Comparison of ENCODE assay signal across 20 cellular contexts in genomic region chrX:10729000-10729399, GRCh38.
"Had no signal": no experiment of that assay in that cellular context is flagged by ENCODE, and none has a peak within 500 bp of the region (broad histone marks: within the 10 kb centered on the region; RNA-seq: fewer than 3 reads in every experiment).

No MANE protein-coding gene starts in this region.

- H3K27ac ChIP-seq: hepatocyte, lower lobe of right lung, ovary, thoracic aorta, upper lobe of left lung had no signal

- H3K27me3 Mint-ChIP-seq: activated CD4-positive, alpha-beta T cell treated with anti-CD3 and anti-CD28 coated beads, Interleukin-2, amount 10 ng/mL, durations not matched to agents 24 days and 14 days; activated CD8-positive, alpha-beta T cell treated with anti-CD3 and anti-CD28 coated beads for 36 hours; activated naive CD8-positive, alpha-beta T cell treated with anti-CD3 and anti-CD28 coated beads for 36 hours; activated T-helper 17 cell treated with anti-CD3 and anti-CD28 coated beads, Interleukin-2, amount 50 U/mL, for 72 hours; effector memory CD8-positive, alpha-beta T cell; stimulated activated memory B cell treated with anti-CD40 and anti-IgM and Interleukin-4, amounts not matched to agents 10 μg/mL and 1 μg/mL and 100 μg/mL, for 72 hours had no signal

- H3K9me3 Mint-ChIP-seq: activated CD4-positive, alpha-beta T cell treated with anti-CD3 and anti-CD28 coated beads, Interleukin-2, amount 10 ng/mL, durations not matched to agents 24 days and 14 days; activated CD8-positive, alpha-beta T cell treated with anti-CD3 and anti-CD28 coated beads for 36 hours; activated naive CD8-positive, alpha-beta T cell treated with anti-CD3 and anti-CD28 coated beads for 36 hours; activated T-helper 17 cell treated with anti-CD3 and anti-CD28 coated beads, Interleukin-2, amount 50 U/mL, for 72 hours; effector memory CD8-positive, alpha-beta T cell; natural killer cell treated with Interleukin-12 subunit alpha and Interleukin-12 subunit beta and Interleukin-15 and Interleukin-18, amount 100 ng/mL, for 72 hours; stimulated activated memory B cell treated with anti-CD40 and anti-IgM and Interleukin-4, amounts not matched to agents 10 μg/mL and 1 μg/mL and 100 μg/mL, for 72 hours had no signal

- H3K36me3 ChIP-seq: lower lobe of right lung, ovary, thoracic aorta, upper lobe of left lung had no signal

- H3K27me3 ChIP-seq: hepatocyte, ovary, upper lobe of left lung had no signal

- H3K4me1 ChIP-seq: lower lobe of right lung, upper lobe of left lung had no signal

- DNase-seq: activated CD4-positive, alpha-beta T cell treated with anti-CD3 and anti-CD28 coated beads, Interleukin-2, amount 10 ng/mL, durations not matched to agents 24 days and 14 days; activated CD4-positive, CD25-positive, alpha-beta regulatory T cell; activated CD8-positive, alpha-beta T cell treated with anti-CD3 and anti-CD28 coated beads for 36 hours; activated naive CD4-positive, alpha-beta T cell; activated naive CD8-positive, alpha-beta T cell treated with anti-CD3 and anti-CD28 coated beads for 36 hours; activated T-cell treated with anti-CD3 and anti-CD28 coated beads, Interleukin-2, amount 50 U/mL, for 1 hour; amniotic stem cell; dermis blood vessel endothelial cell; effector memory CD8-positive, alpha-beta T cell; left colon; lower lobe of right lung; ovary; stimulated activated CD4-positive, alpha-beta T cell treated with anti-CD3 and anti-CD28 coated beads, Interleukin-4, amount 100 ng/mL, for 24 hours; upper lobe of left lung had no signal

- H3K4me1 Mint-ChIP-seq: activated CD4-positive, alpha-beta T cell treated with anti-CD3 and anti-CD28 coated beads, Interleukin-2, amount 10 ng/mL, durations not matched to agents 24 days and 14 days; activated naive CD8-positive, alpha-beta T cell treated with anti-CD3 and anti-CD28 coated beads for 36 hours; activated T-helper 17 cell treated with anti-CD3 and anti-CD28 coated beads, Interleukin-2, amount 50 U/mL, for 72 hours; stimulated activated memory B cell treated with anti-CD40 and anti-IgM and Interleukin-4, amounts not matched to agents 10 μg/mL and 1 μg/mL and 100 μg/mL, for 72 hours had no signal

- H3K36me3 Mint-ChIP-seq: activated naive CD8-positive, alpha-beta T cell treated with anti-CD3 and anti-CD28 coated beads for 36 hours; natural killer cell treated with Interleukin-12 subunit alpha and Interleukin-12 subunit beta and Interleukin-15 and Interleukin-18, amount 100 ng/mL, for 72 hours; stimulated activated memory B cell treated with anti-CD40 and anti-IgM and Interleukin-4, amounts not matched to agents 10 μg/mL and 1 μg/mL and 100 μg/mL, for 72 hours had no signal

- H3K9me3 ChIP-seq: lower lobe of right lung, ovary, thoracic aorta, upper lobe of left lung had no signal

- H3K27ac Mint-ChIP-seq: activated CD4-positive, alpha-beta T cell treated with anti-CD3 and anti-CD28 coated beads, Interleukin-2, amount 10 ng/mL, durations not matched to agents 24 days and 14 days; activated CD8-positive, alpha-beta T cell treated with anti-CD3 and anti-CD28 coated beads for 36 hours; activated naive CD8-positive, alpha-beta T cell treated with anti-CD3 and anti-CD28 coated beads for 36 hours; activated T-helper 17 cell treated with anti-CD3 and anti-CD28 coated beads, Interleukin-2, amount 50 U/mL, for 72 hours; effector memory CD8-positive, alpha-beta T cell; natural killer cell treated with Interleukin-12 subunit alpha and Interleukin-12 subunit beta and Interleukin-15 and Interleukin-18, amount 100 ng/mL, for 72 hours; stimulated activated memory B cell treated with anti-CD40 and anti-IgM and Interleukin-4, amounts not matched to agents 10 μg/mL and 1 μg/mL and 100 μg/mL, for 72 hours had no signal

- H3K4me3 ChIP-seq: hepatocyte, lower lobe of right lung, ovary, thoracic aorta, upper lobe of left lung had no signal

- ATAC-seq: activated CD8-positive, alpha-beta T cell treated with anti-CD3 and anti-CD28 coated beads for 36 hours; activated T-helper 17 cell treated with anti-CD3 and anti-CD28 coated beads, Interleukin-2, amount 50 U/mL, for 72 hours; effector memory CD8-positive, alpha-beta T cell; left colon; lower lobe of right lung; natural killer cell treated with Interleukin-12 subunit alpha and Interleukin-12 subunit beta and Interleukin-15 and Interleukin-18, amount 100 ng/mL, for 72 hours; sciatic nerve; stimulated activated memory B cell treated with anti-CD40 and anti-IgM and Interleukin-4, amounts not matched to agents 10 μg/mL and 1 μg/mL and 100 μg/mL, for 72 hours had no signal

- H3K4me3 Mint-ChIP-seq: activated CD4-positive, alpha-beta T cell treated with anti-CD3 and anti-CD28 coated beads, Interleukin-2, amount 10 ng/mL, durations not matched to agents 24 days and 14 days; activated CD8-positive, alpha-beta T cell treated with anti-CD3 and anti-CD28 coated beads for 36 hours; activated naive CD8-positive, alpha-beta T cell treated with anti-CD3 and anti-CD28 coated beads for 36 hours; activated T-helper 17 cell treated with anti-CD3 and anti-CD28 coated beads, Interleukin-2, amount 50 U/mL, for 72 hours; effector memory CD8-positive, alpha-beta T cell; natural killer cell treated with Interleukin-12 subunit alpha and Interleukin-12 subunit beta and Interleukin-15 and Interleukin-18, amount 100 ng/mL, for 72 hours; stimulated activated memory B cell treated with anti-CD40 and anti-IgM and Interleukin-4, amounts not matched to agents 10 μg/mL and 1 μg/mL and 100 μg/mL, for 72 hours had no signal
